7 cellular contexts compared by ENCODE assay signal in the genomic region with DNA sequence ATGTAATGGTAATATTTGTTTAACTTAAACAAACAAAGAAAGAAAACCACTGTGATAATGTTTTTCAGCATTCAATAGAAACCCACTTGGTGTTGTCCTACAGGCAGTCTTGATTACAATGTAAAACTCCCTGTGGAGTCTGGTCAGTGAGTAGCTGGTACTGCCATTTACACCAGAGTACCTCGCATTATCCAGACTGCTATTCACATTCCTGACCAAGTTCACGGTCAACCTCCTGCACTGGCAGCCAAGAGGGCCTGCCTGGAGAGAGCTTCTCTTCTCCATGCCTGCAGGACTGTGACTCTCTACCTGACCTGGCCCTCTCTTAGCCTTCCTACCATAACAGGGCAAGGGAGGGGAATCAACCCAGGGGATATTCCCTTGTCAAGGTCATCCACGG.
"Had no signal": no experiment of that assay in that cellular context is flagged by ENCODE, and none has a peak within 500 bp of the region (broad histone marks: within the 10 kb centered on the region; RNA-seq: fewer than 3 reads in every experiment).

No MANE protein-coding gene starts in this region.

- H3K27ac ChIP-seq: gastroesophageal sphincter, upper lobe of right lung had no signal

- H3K4me3 ChIP-seq: gastroesophageal sphincter, upper lobe of right lung had no signal

- H3K9me3 ChIP-seq: gastroesophageal sphincter, upper lobe of right lung had no signal

- H3K36me3 ChIP-seq: gastroesophageal sphincter, upper lobe of right lung had no signal

- DNase-seq: activated effector memory CD4-positive, alpha-beta T cell treated with Interleukin-2 at 50 U/mL for 16 hours; cortex of kidney; effector CD8-positive, alpha-beta T cell; kidney glomerular epithelial cell; stimulated activated CD4-positive, alpha-beta T cell treated with anti-CD3 and anti-CD28 coated beads, Interleukin-4, amount 100 ng/mL, for 24 hours; upper lobe of right lung had no signal

- ATAC-seq: gastroesophageal sphincter, upper lobe of right lung had no signal

- H3K4me1 ChIP-seq: upper lobe of right lung had no signal

- H3K27me3 ChIP-seq: gastroesophageal sphincter, upper lobe of right lung had no signal
